ENCODE assay signal across 26 cellular contexts in the genomic region with DNA sequence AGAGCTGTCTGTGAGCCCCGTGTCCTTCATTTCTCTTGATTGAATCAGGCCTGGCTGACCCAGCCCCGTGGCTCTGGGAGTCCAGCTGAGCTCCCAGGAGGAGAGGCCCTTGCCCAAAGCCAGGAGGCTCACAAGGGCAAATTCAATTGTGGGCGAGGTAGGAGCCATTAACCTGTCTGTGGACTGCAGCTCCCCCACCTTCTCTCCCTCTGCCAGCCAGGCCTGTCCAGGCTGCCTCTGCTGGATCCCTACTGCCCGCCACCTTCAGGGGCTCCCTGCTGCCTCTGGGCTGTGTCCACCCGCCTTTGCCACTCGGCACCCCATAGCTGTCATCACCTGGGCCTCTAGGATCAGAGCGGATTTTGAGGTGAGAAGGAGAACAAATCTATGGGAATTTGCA.
"Had no signal": no experiment of that assay in that cellular context is flagged by ENCODE, and none has a peak within 500 bp of the region (broad histone marks: within the 10 kb centered on the region; RNA-seq: fewer than 3 reads in every experiment).

No MANE protein-coding gene starts in this region.

- H3K4me3 ChIP-seq: pancreas, prostate gland, skin epidermis, smooth muscle cell, spleen, stomach, thoracic aorta, thyroid gland, tibial nerve, upper lobe of left lung, vagina had no signal

- H3K36me3 ChIP-seq: pancreas, prostate gland, spleen, stomach, thoracic aorta, thyroid gland, tibial nerve, upper lobe of left lung, vagina had no signal

- H3K4me2 ChIP-seq: smooth muscle cell had no signal

- ATAC-seq: naive thymus-derived CD8-positive, alpha-beta T cell; pancreas; right cardiac atrium; sciatic nerve; stimulated activated naive B cell treated with anti-CD40 and anti-IgM and Interleukin-4, amounts not matched to agents 10 μg/mL and 1 μg/mL and 100 μg/mL, for 72 hours had no signal

- H3K4me1 ChIP-seq: pancreas had no signal

- DNase-seq: naive B cell; nephron progenitor cell; occipital lobe; pancreas; retina; spleen; stimulated activated CD4-positive, alpha-beta T cell treated with anti-CD3 and anti-CD28 coated beads, Interleukin-12 subunit alpha, Interleukin-12 subunit beta, amount 100 ng/mL, for 4 hours; stimulated activated CD4-positive, alpha-beta T cell treated with anti-CD3 and anti-CD28 coated beads, Interleukin-1b, Interleukin-23, amount 100 ng/mL, for 48 hours; stimulated activated CD4-positive, alpha-beta T cell treated with anti-CD3 and anti-CD28 coated beads, Interleukin-4, amount 100 ng/mL, for 1 hour; stimulated activated CD4-positive, alpha-beta T cell treated with anti-CD3 and anti-CD28 coated beads, Interleukin-4, amount 100 ng/mL, for 4 hours; stimulated activated CD8-positive, alpha-beta memory T cell treated with anti-CD3 and anti-CD28 coated beads, Interleukin-4, amount 100 ng/mL, for 48 hours; stimulated activated naive B cell treated with anti-CD40 and anti-IgM and Interleukin-4, amounts not matched to agents 10 μg/mL and 1 μg/mL and 100 μg/mL, for 72 hours; stimulated activated naive CD4-positive, alpha-beta T cell treated with Interleukin-2 at 50 U/mL for 16 hours; stomach; thyroid gland; trophoblast cell; upper lobe of left lung had no signal

- H3K27me3 ChIP-seq: pancreas, thyroid gland, upper lobe of left lung, vagina had no signal

- H3K9me3 ChIP-seq: pancreas, prostate gland, spleen, stomach, thoracic aorta, thyroid gland, tibial nerve, upper lobe of left lung, vagina had no signal

- H3K27ac ChIP-seq: pancreas, prostate gland, skin epidermis, spleen, stomach, thoracic aorta, thyroid gland, tibial nerve, upper lobe of left lung, vagina had no signal
